19 cellular contexts compared by ENCODE assay signal in the genomic region with DNA sequence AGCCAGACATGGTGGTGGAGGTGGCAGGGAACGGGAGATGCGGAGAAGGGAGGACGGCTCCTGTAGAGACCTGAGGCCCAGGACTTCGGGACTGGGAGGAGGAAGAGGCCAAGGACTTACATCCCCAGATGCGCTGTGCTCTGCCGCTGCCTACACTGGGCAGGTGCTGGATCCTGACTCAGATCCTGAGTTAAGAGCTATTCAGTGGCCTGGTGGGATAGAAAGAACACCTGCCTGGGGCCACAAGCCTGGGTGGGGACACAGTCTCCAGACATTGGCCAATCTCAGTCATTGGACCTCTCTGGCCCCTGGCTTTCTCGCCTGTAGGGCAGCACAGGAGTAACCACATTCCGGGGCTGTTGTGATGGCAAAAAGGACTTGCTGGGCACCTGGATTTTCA. TPM values are rescaled to one million over a fixed set of nuclear protein-coding genes. Genes with fewer than 3 reads are reported as not detected.
"Had no signal": no experiment of that assay in that cellular context is flagged by ENCODE, and none has a peak within 500 bp of the region (broad histone marks: within the 10 kb centered on the region; RNA-seq: fewer than 3 reads in every experiment).

No MANE protein-coding gene starts in this region.

- ATAC-seq: activated CD8-positive, alpha-beta T cell treated with anti-CD3 and anti-CD28 coated beads for 36 hours; K562; T-helper 17 cell had no signal

- DNase-seq: activated CD4-positive, alpha-beta T cell treated with anti-CD3 and anti-CD28 coated beads for 4 hours; activated CD8-positive, alpha-beta memory T cell treated with anti-CD3 and anti-CD28 coated beads, Interleukin-2, amount 50 U/mL, for 4 hours; activated CD8-positive, alpha-beta T cell treated with anti-CD3 and anti-CD28 coated beads for 36 hours; activated gamma-delta T cell; activated naive CD4-positive, alpha-beta T cell treated with anti-CD3 and anti-CD28 coated beads for 36 hours; amygdala; Karpas-422; MM.1S; NCI-H1105; NCI-H1436 treated with DMSO at 0.1 percent for 48 hours; NCI-H187; NCI-H2081; NCI-H524; SIG-M5; T-helper 17 cell; T-helper 9 cell had no signal

- H3K4me3 ChIP-seq: K562 had no signal

- H3K9me3 Mint-ChIP-seq: activated CD8-positive, alpha-beta T cell treated with anti-CD3 and anti-CD28 coated beads for 36 hours had no signal

- H3K27ac Mint-ChIP-seq: activated CD8-positive, alpha-beta T cell treated with anti-CD3 and anti-CD28 coated beads for 36 hours; activated naive CD4-positive, alpha-beta T cell treated with anti-CD3 and anti-CD28 coated beads for 36 hours; activated naive CD8-positive, alpha-beta T cell; brain; T-helper 17 cell had no signal

- H3K4me3 Mint-ChIP-seq: activated CD8-positive, alpha-beta T cell treated with anti-CD3 and anti-CD28 coated beads for 36 hours; activated naive CD4-positive, alpha-beta T cell treated with anti-CD3 and anti-CD28 coated beads for 36 hours; activated naive CD8-positive, alpha-beta T cell; brain; T-helper 17 cell had no signal

- H3K36me3 Mint-ChIP-seq: activated naive CD8-positive, alpha-beta T cell; brain had no signal

RNA-seq across cellular contexts. Expression of a gene that starts 10.9 kb away (rescaled TPM):
- total RNA-seq: activated naive CD4-positive, alpha-beta T cell treated with anti-CD3 and anti-CD28 coated beads for 36 hours; T-helper 17 cell had no signal
